In genomic region chr6:33123732-33124524, GRCh38 we compare ENCODE assay signal across 1 cellular context.
TF ChIP-seq lines count a peak whose summit lies in the region.

No MANE protein-coding gene starts in this region.

TF ChIP-seq in A549, 52 proteins besides CTCF, POLR2A, EP300 and RAD21 (continued from another document):
- TF ChIP-seq MYC (IDR thresholded peaks at IDR 0.05; ENCODE audit: borderline replicate concordance, low read length), result peak; percentile 25; the same call in 1 of the 2 replicates
- TF ChIP-seq RARB (CRISPR knock-in tag; IDR thresholded peaks at IDR 0.05), result no peak
TF ChIP-seq in A549: peak in this region for 3.
